Comparison of ENCODE assay signal across 8 cellular contexts in genomic region chr2:216283038-216283900, GRCh38.
DNase-seq lines count a peak whose midpoint lies in the region; ATAC-seq and TF ChIP-seq lines count a peak whose summit lies in the region.

No MANE protein-coding gene starts in this region.

- H3K36me3 ChIP-seq in BJ (ENCODE audit: control insufficient read depth, insufficient read depth, low read length): no peaks in the 10 kb centered on the region

- H3K27me3 ChIP-seq in BJ (ENCODE audit: control insufficient read depth, insufficient read depth, low read length) (no peaks in the 10 kb centered on the region), foreskin keratinocyte (no peaks in the 10 kb centered on the region)

- DNase-seq in BJ (ENCODE audit: low read depth) (no peak), NCI-H69 (lab: John Stamatoyannopoulos, UW) (peak; percentile 30), foreskin keratinocyte (no peak), anterior cingulate cortex (lab: John Stamatoyannopoulos, UW) (no peak), hippocampal formation (lab: John Stamatoyannopoulos, UW) (no peak)

- H3K27ac ChIP-seq in foreskin keratinocyte: no peak overlapping the region

- peaks cover 3% of the 10 kb centered on the region for H3K4me1 ChIP-seq in foreskin keratinocyte

- ATAC-seq in GM19438 (IDR thresholded peaks at IDR 0.05; ENCODE audit: low read depth, unreplicated experiment) (peak; percentile 77), foreskin keratinocyte (peak; percentile 41), GM18873 (IDR thresholded peaks at IDR 0.05; ENCODE audit: low FRiP score, unreplicated experiment) (no peak), HG03571 (IDR thresholded peaks at IDR 0.05; ENCODE audit: unreplicated experiment) (no peak)

- no peak overlapping the region for H3K4me3 ChIP-seq in BJ (ENCODE audit: low read depth, low read length)

- TF ChIP-seq CTCF in BJ (IDR thresholded peaks at IDR 0.05; ENCODE audit: insufficient read depth, low read depth, low read length): peak; percentile 31; the same call in 1 of the 2 replicates
- peak; percentile 50 for TF ChIP-seq CTCF in foreskin keratinocyte (conservative IDR thresholded peaks at IDR 0.05)

- POLR2A ChIA-PET in BJ (lab: Charles Lee): no interaction called here

- CTCF ChIA-PET in BJ (lab: Yijun Ruan, JAX): interaction anchor here (0.7 to 1.8 kb wide), 3 partner anchors 11 to 68 kb away, joined by 3 to 7 read pairs (median 6); no protein-coding TSS in a partner anchor

Comparison
In these comparisons a context has a peak if more than half of its experiments do, and no peak if none do; other contexts are left out.
1. ATAC-seq: peak in GM19438 (single experiment) and foreskin keratinocyte (single experiment); none in GM18873 (single experiment) and HG03571 (single experiment).